Comparison of ENCODE assay signal across 17 cellular contexts in the genomic region with DNA sequence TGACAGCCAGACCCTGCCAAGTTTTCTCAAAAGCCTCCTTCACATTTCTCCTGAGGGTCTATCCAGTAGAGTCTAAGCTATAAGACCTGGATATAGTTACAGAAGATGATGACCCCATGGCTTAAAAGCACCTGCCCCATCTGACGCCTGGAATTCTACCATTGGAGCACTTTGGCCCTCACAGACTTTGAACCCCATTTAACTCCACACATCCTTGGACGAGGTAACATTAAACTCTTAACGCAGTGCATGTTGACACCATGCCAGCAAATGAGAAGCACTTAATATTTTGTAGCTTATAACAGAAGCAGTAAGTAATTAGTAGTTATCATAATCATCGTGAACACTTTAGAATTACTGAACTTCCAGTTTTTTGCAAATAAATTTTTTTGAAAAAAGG.
DNase-seq lines count a peak whose midpoint lies in the region; ATAC-seq and TF ChIP-seq lines count a peak whose summit lies in the region.
"Had no signal": no experiment of that assay in that cellular context is flagged by ENCODE, and none has a peak within 500 bp of the region (broad histone marks: within the 10 kb centered on the region; RNA-seq: fewer than 3 reads in every experiment).

No MANE protein-coding gene starts in this region.

- H3K36me3 Mint-ChIP-seq in activated CD4-positive, alpha-beta T cell treated with anti-CD3 and anti-CD28 coated beads for 36 hours (ENCODE audit: low read depth) = no peaks in the 10 kb centered on the region
- H3K36me3 Mint-ChIP-seq in activated naive CD4-positive, alpha-beta T cell treated with anti-CD3 and anti-CD28 coated beads for 36 hours (ENCODE audit: low read depth) = no peaks in the 10 kb centered on the region
- H3K36me3 Mint-ChIP-seq in activated B cell treated with CpG ODN at 0.5 μM for 24 hours (ENCODE audit: low read depth) = no peaks in the 10 kb centered on the region
- H3K36me3 Mint-ChIP-seq in stimulated activated effector memory CD8-positive, alpha-beta T cell treated with anti-CD3 and anti-CD28 coated beads, Interleukin-12 subunit alpha, Interleukin-12 subunit beta, amount 100 ng/mL, for 72 hours = peaks cover 9% of the 10 kb centered on the region

- H3K27ac Mint-ChIP-seq in activated CD4-positive, alpha-beta T cell treated with anti-CD3 and anti-CD28 coated beads for 36 hours = peak overlapping the region; percentile 95
- H3K27ac Mint-ChIP-seq in activated naive CD4-positive, alpha-beta T cell treated with anti-CD3 and anti-CD28 coated beads for 36 hours = peak overlapping the region; percentile 93
- peak overlapping the region; percentile 18 for H3K27ac Mint-ChIP-seq in activated B cell treated with CpG ODN at 0.5 μM for 24 hours
- H3K27ac Mint-ChIP-seq in stimulated activated effector memory CD8-positive, alpha-beta T cell treated with anti-CD3 and anti-CD28 coated beads, Interleukin-12 subunit alpha, Interleukin-12 subunit beta, amount 100 ng/mL, for 72 hours = peak overlapping the region; percentile 78

- peaks cover 71% of the 10 kb centered on the region for H3K4me1 Mint-ChIP-seq in activated CD4-positive, alpha-beta T cell treated with anti-CD3 and anti-CD28 coated beads for 36 hours
- peaks cover 69% of the 10 kb centered on the region for H3K4me1 Mint-ChIP-seq in activated naive CD4-positive, alpha-beta T cell treated with anti-CD3 and anti-CD28 coated beads for 36 hours (ENCODE audit: low read depth)
- H3K4me1 Mint-ChIP-seq in activated B cell treated with CpG ODN at 0.5 μM for 24 hours = peaks cover 42% of the 10 kb centered on the region
- peaks cover 68% of the 10 kb centered on the region for H3K4me1 Mint-ChIP-seq in stimulated activated effector memory CD8-positive, alpha-beta T cell treated with anti-CD3 and anti-CD28 coated beads, Interleukin-12 subunit alpha, Interleukin-12 subunit beta, amount 100 ng/mL, for 72 hours

- no peak for TF ChIP-seq CTCF in activated B cell treated with CpG ODN at 0.5 μM for 24 hours (IDR thresholded peaks at IDR 0.05)

- CTCF ChIA-PET in activated CD4-positive, alpha-beta T cell treated with anti-CD3 and anti-CD28 coated beads for 36 hours (lab: Charles Lee) = interaction anchor here (0.6 to 6.3 kb wide), 5 partner anchors 10 to 249 kb away, joined by 3 to 35 read pairs (median 4); no protein-coding TSS in a partner anchor
- CTCF ChIA-PET in activated naive CD4-positive, alpha-beta T cell treated with anti-CD3 and anti-CD28 coated beads for 36 hours (lab: Charles Lee) = interaction anchor here (0.6 to 6.0 kb wide), 4 partner anchors 10 to 180 kb away, joined by 3 to 62 read pairs (median 4); no protein-coding TSS in a partner anchor
- CTCF ChIA-PET in activated B cell treated with CpG ODN at 0.5 μM for 24 hours (lab: Charles Lee) = interaction anchor here (0.6 to 3.4 kb wide), 4 partner anchors 9 to 56 kb away, joined by 3 to 18 read pairs (median 4); no protein-coding TSS in a partner anchor

- intact Hi-C loops in activated CD4-positive, alpha-beta T cell treated with anti-CD3 and anti-CD28 coated beads for 36 hours (cut with DNase I, micrococcal nuclease) = no loop called here
- intact Hi-C loops in activated naive CD4-positive, alpha-beta T cell treated with anti-CD3 and anti-CD28 coated beads for 36 hours (cut with micrococcal nuclease) = no loop called here
- intact Hi-C loops in activated B cell treated with CpG ODN at 0.5 μM for 24 hours (cut with micrococcal nuclease) = no loop called here

- POLR2A ChIA-PET in activated CD4-positive, alpha-beta T cell treated with anti-CD3 and anti-CD28 coated beads for 36 hours (lab: Charles Lee) = interaction anchor here (1.2 to 2.1 kb wide), 3 partner anchors 12 to 129 kb away, joined by 3 to 8 read pairs (median 4); no protein-coding TSS in a partner anchor
- POLR2A ChIA-PET in activated B cell treated with CpG ODN at 0.5 μM for 24 hours (lab: Charles Lee) = interaction anchor here (0.8 to 5.2 kb wide), 3 partner anchors 10 to 51 kb away, joined by 3 to 89 read pairs (median 15); no protein-coding TSS in a partner anchor

- H3K4me3 Mint-ChIP-seq in activated CD4-positive, alpha-beta T cell treated with anti-CD3 and anti-CD28 coated beads for 36 hours = no peak overlapping the region
- no peak overlapping the region for H3K4me3 Mint-ChIP-seq in activated naive CD4-positive, alpha-beta T cell treated with anti-CD3 and anti-CD28 coated beads for 36 hours
- H3K4me3 Mint-ChIP-seq in activated B cell treated with CpG ODN at 0.5 μM for 24 hours = no peak overlapping the region
- no peak overlapping the region for H3K4me3 Mint-ChIP-seq in stimulated activated effector memory CD8-positive, alpha-beta T cell treated with anti-CD3 and anti-CD28 coated beads, Interleukin-12 subunit alpha, Interleukin-12 subunit beta, amount 100 ng/mL, for 72 hours

- H3K9me3 Mint-ChIP-seq in activated CD4-positive, alpha-beta T cell treated with anti-CD3 and anti-CD28 coated beads for 36 hours (ENCODE audit: low read depth) = no peaks in the 10 kb centered on the region
- H3K9me3 Mint-ChIP-seq in activated naive CD4-positive, alpha-beta T cell treated with anti-CD3 and anti-CD28 coated beads for 36 hours = no peaks in the 10 kb centered on the region
- no peaks in the 10 kb centered on the region for H3K9me3 Mint-ChIP-seq in activated B cell treated with CpG ODN at 0.5 μM for 24 hours
- H3K9me3 Mint-ChIP-seq in stimulated activated effector memory CD8-positive, alpha-beta T cell treated with anti-CD3 and anti-CD28 coated beads, Interleukin-12 subunit alpha, Interleukin-12 subunit beta, amount 100 ng/mL, for 72 hours = no peaks in the 10 kb centered on the region

- ATAC-seq in activated CD4-positive, alpha-beta T cell treated with anti-CD3 and anti-CD28 coated beads for 36 hours = no peak
- ATAC-seq in activated B cell treated with CpG ODN at 0.5 μM for 24 hours (ENCODE audit: low read depth) = no peak
- ATAC-seq in stimulated activated effector memory CD8-positive, alpha-beta T cell treated with anti-CD3 and anti-CD28 coated beads, Interleukin-12 subunit alpha, Interleukin-12 subunit beta, amount 100 ng/mL, for 72 hours = no peak
- ATAC-seq in SK-N-SH treated with all-trans-retinoic acid at 6 μM for 48 hours = no peak
- ATAC-seq: K562, PC-3 had no signal

- H3K27me3 Mint-ChIP-seq in activated CD4-positive, alpha-beta T cell treated with anti-CD3 and anti-CD28 coated beads for 36 hours = no peaks in the 10 kb centered on the region
- no peaks in the 10 kb centered on the region for H3K27me3 Mint-ChIP-seq in activated naive CD4-positive, alpha-beta T cell treated with anti-CD3 and anti-CD28 coated beads for 36 hours (ENCODE audit: low read depth)
- H3K27me3 Mint-ChIP-seq in activated B cell treated with CpG ODN at 0.5 μM for 24 hours = no peaks in the 10 kb centered on the region

- no peak for DNase-seq in activated CD4-positive, alpha-beta T cell treated with anti-CD3 and anti-CD28 coated beads for 36 hours
- DNase-seq in activated CD4-positive, alpha-beta T cell treated with anti-CD3 and anti-CD28 coated beads for 1 hour = no peak
- DNase-seq in activated naive CD4-positive, alpha-beta T cell treated with anti-CD3 and anti-CD28 coated beads for 36 hours = no peak
- DNase-seq in activated naive CD4-positive, alpha-beta T cell treated with Interleukin-2 at 50 U/mL for 16 hours = no peak
- DNase-seq in activated B cell treated with CpG ODN at 0.5 μM for 24 hours = no peak
- DNase-seq in stimulated activated effector memory CD8-positive, alpha-beta T cell treated with anti-CD3 and anti-CD28 coated beads, Interleukin-12 subunit alpha, Interleukin-12 subunit beta, amount 100 ng/mL, for 72 hours (ENCODE audit: low spot score in 2 of 2) = no peak
- DNase-seq: DMS153, DND-41, HCEC 1CT, Kasumi-1, NCI-H2029, NCI-H446, NCI-H524 treated with DMSO at 0.1 percent for 48 hours, NCI-H774, PC-3 had no signal

TF ChIP-seq in SK-N-SH treated with all-trans-retinoic acid at 6 μM for 48 hours, 23 proteins besides CTCF, POLR2A, EP300 and RAD21 (continues in another document):
- TF ChIP-seq ZNF8 (CRISPR knock-in tag; IDR thresholded peaks at IDR 0.05) (no peak), CSDC2 (CRISPR knock-in tag; IDR thresholded peaks at IDR 0.05) (no peak), ZFP3 (CRISPR knock-in tag; IDR thresholded peaks at IDR 0.05) (no peak), OSR1 (CRISPR knock-in tag; IDR thresholded peaks at IDR 0.05) (no peak), TCF4 (CRISPR knock-in tag; IDR thresholded peaks at IDR 0.05; ENCODE audit: borderline replicate concordance) (no peak), TOX (CRISPR knock-in tag; IDR thresholded peaks at IDR 0.05; ENCODE audit: borderline replicate concordance) (no peak), ZC3H10 (CRISPR knock-in tag; IDR thresholded peaks at IDR 0.05) (no peak), ZFP30 (CRISPR knock-in tag; IDR thresholded peaks at IDR 0.05) (no peak)
- TF ChIP-seq, protein P1, sequence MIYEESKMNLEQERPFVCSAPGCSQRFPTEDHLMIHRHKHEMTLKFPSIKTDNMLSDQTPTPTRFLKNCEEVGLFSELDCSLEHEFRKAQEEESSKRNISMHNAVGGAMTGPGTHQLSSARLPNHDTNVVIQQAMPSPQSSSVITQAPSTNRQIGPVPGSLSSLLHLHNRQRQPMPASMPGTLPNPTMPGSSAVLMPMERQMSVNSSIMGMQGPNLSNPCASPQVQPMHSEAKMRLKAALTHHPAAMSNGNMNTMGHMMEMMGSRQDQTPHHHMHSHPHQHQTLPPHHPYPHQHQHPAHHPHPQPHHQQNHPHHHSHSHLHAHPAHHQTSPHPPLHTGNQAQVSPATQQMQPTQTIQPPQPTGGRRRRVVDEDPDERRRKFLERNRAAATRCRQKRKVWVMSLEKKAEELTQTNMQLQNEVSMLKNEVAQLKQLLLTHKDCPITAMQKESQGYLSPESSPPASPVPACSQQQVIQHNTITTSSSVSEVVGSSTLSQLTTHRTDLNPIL (CRISPR knock-in tag; IDR thresholded peaks at IDR 0.05; ENCODE audit: low read depth) = no peak
- TF ChIP-seq, protein P2, sequence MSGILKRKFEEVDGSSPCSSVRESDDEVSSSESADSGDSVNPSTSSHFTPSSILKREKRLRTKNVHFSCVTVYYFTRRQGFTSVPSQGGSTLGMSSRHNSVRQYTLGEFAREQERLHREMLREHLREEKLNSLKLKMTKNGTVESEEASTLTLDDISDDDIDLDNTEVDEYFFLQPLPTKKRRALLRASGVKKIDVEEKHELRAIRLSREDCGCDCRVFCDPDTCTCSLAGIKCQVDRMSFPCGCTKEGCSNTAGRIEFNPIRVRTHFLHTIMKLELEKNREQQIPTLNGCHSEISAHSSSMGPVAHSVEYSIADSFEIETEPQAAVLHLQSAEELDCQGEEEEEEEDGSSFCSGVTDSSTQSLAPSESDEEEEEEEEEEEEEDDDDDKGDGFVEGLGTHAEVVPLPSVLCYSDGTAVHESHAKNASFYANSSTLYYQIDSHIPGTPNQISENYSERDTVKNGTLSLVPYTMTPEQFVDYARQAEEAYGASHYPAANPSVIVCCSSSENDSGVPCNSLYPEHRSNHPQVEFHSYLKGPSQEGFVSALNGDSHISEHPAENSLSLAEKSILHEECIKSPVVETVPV (CRISPR knock-in tag; IDR thresholded peaks at IDR 0.05) = no peak

Comparison
In these comparisons a context has a peak if more than half of its experiments do, and no peak if none do; other contexts are left out.
1. H3K27ac Mint-ChIP-seq: peak in every context shown above with its lines; median percentile 95 in activated CD4-positive, alpha-beta T cell treated with anti-CD3 and anti-CD28 coated beads for 36 hours; 93 in activated naive CD4-positive, alpha-beta T cell treated with anti-CD3 and anti-CD28 coated beads for 36 hours; 78 in stimulated activated effector memory CD8-positive, alpha-beta T cell treated with anti-CD3 and anti-CD28 coated beads, Interleukin-12 subunit alpha, Interleukin-12 subunit beta, amount 100 ng/mL, for 72 hours; 18 in activated B cell treated with CpG ODN at 0.5 μM for 24 hours.